ENCODE assay signal across 7 cellular contexts in the genomic region with DNA sequence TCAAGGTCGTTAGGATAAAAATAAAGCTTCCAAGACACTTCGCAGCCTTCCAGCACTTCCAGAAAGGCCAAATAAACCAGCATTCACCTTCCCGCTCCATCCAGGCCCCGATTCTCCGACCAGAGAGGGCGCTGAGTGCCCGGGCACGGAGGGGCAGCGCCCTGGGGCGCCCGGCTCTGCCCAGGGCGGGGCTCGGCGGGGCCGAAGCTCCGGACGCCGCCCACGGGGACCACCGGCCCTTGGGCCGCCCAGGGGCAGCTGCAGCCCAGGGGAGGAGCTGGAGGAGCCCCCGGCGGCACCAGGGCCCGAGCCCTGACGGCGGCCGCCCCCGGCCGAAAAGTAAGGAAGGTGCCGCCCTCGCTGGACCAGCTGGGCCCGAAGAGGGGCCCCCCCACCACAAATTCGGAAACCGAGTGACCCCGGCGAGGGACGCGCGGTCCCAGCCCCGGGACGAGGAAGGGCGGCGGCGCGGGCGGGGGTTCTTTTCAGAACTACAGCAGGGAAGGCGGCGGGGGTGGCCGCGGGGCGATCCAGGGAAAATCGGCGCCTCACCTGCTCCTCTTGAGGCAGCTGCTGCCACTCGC.
A peak's percentile ranks its signal among the peaks of the same experiment; 100 is the strongest.
DNase-seq lines count a peak whose midpoint lies in the region; ATAC-seq and TF ChIP-seq lines count a peak whose summit lies in the region.

No MANE protein-coding gene starts in this region.

- no peaks in the 10 kb centered on the region for H3K27me3 ChIP-seq in layer of hippocampus (ENCODE audit: control insufficient read depth, insufficient read depth, low read length)

- H3K27ac ChIP-seq in VCaP, result peak overlapping the region; percentile 98
- peak overlapping the region; percentile 92 for H3K27ac ChIP-seq in cingulate gyrus (ENCODE audit: low read depth, low read length)
- H3K27ac ChIP-seq in layer of hippocampus (ENCODE audit: low read depth, low read length), result peak overlapping the region; percentile 94

- TF ChIP-seq CTCF in VCaP (conservative IDR thresholded peaks at IDR 0.05), result peak; percentile 100

- peak; percentile 37 for ATAC-seq in GM21717 (IDR thresholded peaks at IDR 0.05; ENCODE audit: unreplicated experiment)

- DNase-seq in GM03348 (ENCODE audit: low spot score) (peak; percentile 79), Kasumi-1 (lab: John Stamatoyannopoulos, UW) (peak; percentile 36 to 38)
- DNase-seq in stimulated activated CD4-positive, alpha-beta T cell treated with anti-CD3 and anti-CD28 coated beads, Interleukin-4, amount 100 ng/mL, for 1 hour, result peak; percentile 23

Comparison
In these comparisons a context has a peak if more than half of its experiments do, and no peak if none do; other contexts are left out.
1. Peak in every context shown above with its lines: DNase-seq, ATAC-seq and H3K27ac ChIP-seq.
2. DNase-seq: peak in every context shown above with its lines; median percentile 79 in GM03348; 37 in Kasumi-1; 23 in stimulated activated CD4-positive, alpha-beta T cell treated with anti-CD3 and anti-CD28 coated beads, Interleukin-4, amount 100 ng/mL, for 1 hour.